1 cellular context compared by ENCODE assay signal in genomic region chr19:14554382-14554812, GRCh38.
A peak's percentile ranks its signal among the peaks of the same experiment; 100 is the strongest.
TF ChIP-seq lines count a peak whose summit lies in the region.

No MANE protein-coding gene starts in this region.

TF ChIP-seq in HepG2, 621 proteins besides CTCF, POLR2A, EP300 and RAD21 (continues in another document):
- TF ChIP-seq ZBTB21 (CRISPR knock-in tag; IDR thresholded peaks at IDR 0.05) (no peak), SOX13 (IDR thresholded peaks at IDR 0.05) (no peak), SOX13 (CRISPR knock-in tag; conservative IDR thresholded peaks at IDR 0.05 in 1 of 2, IDR thresholded peaks at IDR 0.05 in 1 of 2) (no peak), SIN3A (IDR thresholded peaks at IDR 0.05; ENCODE audit: borderline replicate concordance, low read depth, low read length) (no peak), ZNF619 (CRISPR knock-in tag; IDR thresholded peaks at IDR 0.05) (no peak), FOXK2 (IDR thresholded peaks at IDR 0.05) (peak; percentile 74; the same call in 1 of the 2 replicates), HNF1B (CRISPR knock-in tag; IDR thresholded peaks at IDR 0.05) (0 out of 2 replicates have a peak, but pooled peaks have one; percentile 57), ZNF574 (CRISPR knock-in tag; IDR thresholded peaks at IDR 0.05) (peak; percentile 41), ZNF639 (CRISPR knock-in tag; conservative IDR thresholded peaks at IDR 0.05) (no peak), PRPF4 (IDR thresholded peaks at IDR 0.05; ENCODE audit: low read depth, low read length, poor library complexity, severe bottlenecking) (no peak), SRSF4 (IDR thresholded peaks at IDR 0.05; ENCODE audit: low read depth, low read length, poor library complexity, severe bottlenecking) (no peak), CBFB (CRISPR knock-in tag; IDR thresholded peaks at IDR 0.05) (no peak), KLF6 (CRISPR knock-in tag; IDR thresholded peaks at IDR 0.05) (no peak), NFYB (CRISPR knock-in tag; IDR thresholded peaks at IDR 0.05) (0 out of 2 replicates have a peak, but pooled peaks have one; percentile 16), PLSCR1 (CRISPR knock-in tag; IDR thresholded peaks at IDR 0.05; ENCODE audit: borderline replicate concordance) (no peak), MED1 (CRISPR knock-in tag; IDR thresholded peaks at IDR 0.05) (peak; percentile 57; the same call in 1 of the 2 replicates), ZNF792 (CRISPR knock-in tag; IDR thresholded peaks at IDR 0.05) (no peak), ZNF543 (CRISPR knock-in tag; IDR thresholded peaks at IDR 0.05) (no peak), ZNF691 (CRISPR knock-in tag; IDR thresholded peaks at IDR 0.05; ENCODE audit: borderline replicate concordance, low read depth) (peak; percentile 46; the same call in 1 of the 2 replicates), ZNF225 (CRISPR knock-in tag; IDR thresholded peaks at IDR 0.05) (no peak), ZNF75D (CRISPR knock-in tag; IDR thresholded peaks at IDR 0.05; ENCODE audit: borderline replicate concordance) (no peak), ZNF609 (CRISPR knock-in tag; IDR thresholded peaks at IDR 0.05; ENCODE audit: borderline replicate concordance) (no peak), HDAC1 (CRISPR knock-in tag; IDR thresholded peaks at IDR 0.05) (peak; percentile 58; the same call in 1 of the 2 replicates), ZNF30 (CRISPR knock-in tag; IDR thresholded peaks at IDR 0.05) (no peak), ZNF382 (CRISPR knock-in tag; IDR thresholded peaks at IDR 0.05; ENCODE audit: borderline replicate concordance) (no peak), BRF2 (CRISPR knock-in tag; IDR thresholded peaks at IDR 0.05) (no peak), RARA (CRISPR knock-in tag; IDR thresholded peaks at IDR 0.05) (peak; percentile 23; the same call in 1 of the 2 replicates), ZBTB20 (CRISPR knock-in tag; IDR thresholded peaks at IDR 0.05; ENCODE audit: borderline replicate concordance, low read depth) (no peak; the same call in 1 of the 2 replicates), RBM22 (optimal IDR thresholded peaks at IDR 0.05; ENCODE audit: low read length) (no peak), ZSCAN25 (CRISPR knock-in tag; IDR thresholded peaks at IDR 0.05) (peak; percentile 84), ZNF766 (CRISPR knock-in tag; IDR thresholded peaks at IDR 0.05; ENCODE audit: borderline replicate concordance) (no peak), SUZ12 (IDR thresholded peaks at IDR 0.05; ENCODE audit: low read depth, low read length) (no peak), ZNF772 (CRISPR knock-in tag; IDR thresholded peaks at IDR 0.05) (no peak), RAD51 (IDR thresholded peaks at IDR 0.05; ENCODE audit: borderline replicate concordance) (no peak), AGO2 (optimal IDR thresholded peaks at IDR 0.05; ENCODE audit: low read depth, low read length) (no peak), POLR2AphosphoS2 (IDR thresholded peaks at IDR 0.05; ENCODE audit: low read depth, low read length) (no peak), POLR2G (IDR thresholded peaks at IDR 0.05; ENCODE audit: low read depth, low read length) (no peak), TEAD3 (CRISPR knock-in tag; optimal IDR thresholded peaks at IDR 0.05; ENCODE audit: borderline replicate concordance) (peak; percentile 54), NFE2 (CRISPR knock-in tag; IDR thresholded peaks at IDR 0.05) (no peak), ZNF687 (CRISPR knock-in tag; IDR thresholded peaks at IDR 0.05) (peak; percentile 86), PITX1 (CRISPR knock-in tag; IDR thresholded peaks at IDR 0.05) (0 out of 2 replicates have a peak, but pooled peaks have one; percentile 30), MED8 (CRISPR knock-in tag; IDR thresholded peaks at IDR 0.05; ENCODE audit: insufficient replicate concordance) (no peak), ZNF567 (CRISPR knock-in tag; IDR thresholded peaks at IDR 0.05; ENCODE audit: borderline replicate concordance) (no peak), SKI (IDR thresholded peaks at IDR 0.05; ENCODE audit: partially characterized antibody) (no peak), ZNF274 (CRISPR knock-in tag; IDR thresholded peaks at IDR 0.05) (0 out of 2 replicates have a peak, but pooled peaks have one; percentile 41), NR2C2 (CRISPR knock-in tag; IDR thresholded peaks at IDR 0.05; ENCODE audit: borderline replicate concordance) (no peak)
